In the genomic region with DNA sequence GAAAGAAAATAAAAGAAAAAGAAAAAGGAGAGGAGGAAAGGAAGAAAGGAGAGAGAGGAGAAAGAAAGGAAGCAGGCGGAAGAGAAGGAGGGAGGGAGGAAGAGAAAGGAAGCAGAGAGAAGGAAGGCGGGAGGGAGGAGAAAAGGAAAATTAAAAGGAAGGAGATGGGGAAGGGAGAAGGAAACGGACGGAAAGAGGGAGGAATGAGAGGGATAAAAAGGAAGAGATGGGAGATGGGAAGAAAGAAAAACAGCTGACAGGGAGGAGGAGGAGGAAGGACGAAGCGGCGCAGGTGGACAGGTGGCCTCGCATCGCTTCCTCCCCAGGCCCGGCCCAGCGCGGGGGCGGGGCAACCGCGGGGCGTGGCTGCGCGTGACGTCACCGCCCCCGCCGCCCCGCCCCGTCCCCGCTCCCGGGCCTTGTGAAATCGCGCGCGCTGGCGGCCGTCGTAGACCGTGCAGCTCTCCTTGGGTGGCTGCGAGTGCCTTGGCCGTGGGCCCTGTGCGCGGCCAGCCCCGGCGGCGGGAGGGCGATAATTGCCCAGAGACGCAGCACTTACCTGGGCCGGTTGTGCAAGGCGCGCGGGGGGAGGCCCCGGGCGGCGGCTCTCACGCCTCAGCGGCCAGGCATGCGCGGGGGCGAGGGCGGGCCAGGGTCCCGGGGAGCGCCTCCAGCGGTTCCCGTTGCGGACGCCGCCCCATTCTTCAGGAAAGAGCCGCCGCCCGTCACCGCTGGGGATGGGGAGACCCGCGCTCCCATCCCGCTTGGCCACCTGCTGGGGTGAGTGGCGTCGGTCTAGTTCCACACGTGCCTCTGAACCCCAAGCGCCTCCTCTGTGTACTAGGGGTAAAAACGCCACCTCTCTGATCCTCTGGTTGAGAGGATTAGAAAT, we compare ENCODE assay signal across 8 cellular contexts. TPM values are rescaled to one million over a fixed set of nuclear protein-coding genes. Genes with fewer than 3 reads are reported as not detected.
A peak's percentile ranks its signal among the peaks of the same experiment; 100 is the strongest.
DNase-seq lines count a peak whose midpoint lies in the region; ATAC-seq and TF ChIP-seq lines count a peak whose summit lies in the region.

No MANE protein-coding gene starts in this region.

- no peaks in the 10 kb centered on the region for H3K36me3 ChIP-seq in BLaER1
- H3K36me3 ChIP-seq in OCI-LY3 (replicated peaks; ENCODE audit: low read depth, low read length), result no peaks in the 10 kb centered on the region
- H3K36me3 ChIP-seq in fibroblast of lung (ENCODE audit: control insufficient read depth, insufficient read depth, low read length), result no peaks in the 10 kb centered on the region

- no peaks in the 10 kb centered on the region for H4K20me1 ChIP-seq in BLaER1
- no peaks in the 10 kb centered on the region for H4K20me1 ChIP-seq in OCI-LY3 (ENCODE audit: insufficient read depth, low read length)
- no peaks in the 10 kb centered on the region for H4K20me1 ChIP-seq in fibroblast of lung (ENCODE audit: control insufficient read depth, extremely low read depth, insufficient read depth, low read length)

- H3K4me1 ChIP-seq in BLaER1 (no peaks in the 10 kb centered on the region), OCI-LY3 (ENCODE audit: low read length) (peaks cover 5% of the 10 kb centered on the region), fibroblast of lung (ENCODE audit: control insufficient read depth, extremely low read depth, insufficient read depth, low read length) (no peaks in the 10 kb centered on the region)

- TF ChIP-seq CTCF in OCI-LY3 (IDR thresholded peaks at IDR 0.05; ENCODE audit: low read depth, low read length) (peak; percentile 12; the same call in 1 of the 2 replicates), fibroblast of lung (conservative IDR thresholded peaks at IDR 0.05 in 1 of 2, IDR thresholded peaks at IDR 0.05 in 1 of 2; ENCODE audit: low read depth in 1 of 2, low read length in 2 of 2) (no peak)

- H3K27me3 Mint-ChIP-seq in activated T-cell treated with anti-CD3 and anti-CD28 coated beads, Interleukin-2, amount 50 U/mL, for 4 hours (ENCODE audit: low read depth), result peaks cover 23% of the 10 kb centered on the region
- H3K27me3 Mint-ChIP-seq in naive thymus-derived CD8-positive, alpha-beta T cell, result peaks cover 4 to 27% (median 6%) of the 10 kb centered on the region in 5 donors

- H3K27ac ChIP-seq in BLaER1 (peak overlapping the region; percentile 62), OCI-LY3 (ENCODE audit: low read length) (no peak overlapping the region), fibroblast of lung (ENCODE audit: insufficient read depth, low read length) (no peak overlapping the region)

- H3K9me3 Mint-ChIP-seq in activated T-cell treated with anti-CD3 and anti-CD28 coated beads, Interleukin-2, amount 50 U/mL, for 4 hours, result no peaks in the 10 kb centered on the region
- no peaks in the 10 kb centered on the region for H3K9me3 Mint-ChIP-seq in naive thymus-derived CD8-positive, alpha-beta T cell
- H3K9me3 Mint-ChIP-seq in stimulated activated effector memory CD8-positive, alpha-beta T cell treated with anti-CD3 and anti-CD28 coated beads, Interleukin-12 subunit alpha, Interleukin-12 subunit beta, amount 100 ng/mL, for 72 hours, result no peaks in the 10 kb centered on the region

- peak overlapping the region; percentile 77 for H3K4me3 Mint-ChIP-seq in activated T-cell treated with anti-CD3 and anti-CD28 coated beads, Interleukin-2, amount 50 U/mL, for 4 hours
- peak overlapping the region; percentile 72 to 91 (median 86) for H3K4me3 Mint-ChIP-seq in naive thymus-derived CD8-positive, alpha-beta T cell
- H3K4me3 Mint-ChIP-seq in stimulated activated effector memory CD8-positive, alpha-beta T cell treated with anti-CD3 and anti-CD28 coated beads, Interleukin-12 subunit alpha, Interleukin-12 subunit beta, amount 100 ng/mL, for 72 hours, result peak overlapping the region; percentile 78

- H3K4me2 ChIP-seq in BLaER1, result peak overlapping the region; percentile 55
- H3K4me2 ChIP-seq in OCI-LY3 (ENCODE audit: low read length), result peak overlapping the region; percentile 78
- peak overlapping the region; percentile 67 for H3K4me2 ChIP-seq in fibroblast of lung (ENCODE audit: extremely low read depth, insufficient read depth, low read length)

- peak overlapping the region; percentile 98 for H2AFZ ChIP-seq in OCI-LY3 (ENCODE audit: low read depth, low read length)
- peak overlapping the region; percentile 51 for H2AFZ ChIP-seq in fibroblast of lung (ENCODE audit: low read length)

- POLR2A ChIA-PET in naive thymus-derived CD8-positive, alpha-beta T cell (lab: Charles Lee), result interaction anchor here (0.9 to 1.3 kb wide), 3 partner anchors 107 to 170 kb away, joined by 3 to 6 read pairs (median 3); partner anchors contain the start of genes NCBP1, TRMO, TSTD2 and XPA

- no peaks in the 10 kb centered on the region for H3K36me3 Mint-ChIP-seq in activated T-cell treated with anti-CD3 and anti-CD28 coated beads, Interleukin-2, amount 50 U/mL, for 4 hours (ENCODE audit: insufficient read depth)
- H3K36me3 Mint-ChIP-seq in naive thymus-derived CD8-positive, alpha-beta T cell, result no peaks in the 10 kb centered on the region
- peaks cover 6% of the 10 kb centered on the region for H3K36me3 Mint-ChIP-seq in stimulated activated effector memory CD8-positive, alpha-beta T cell treated with anti-CD3 and anti-CD28 coated beads, Interleukin-12 subunit alpha, Interleukin-12 subunit beta, amount 100 ng/mL, for 72 hours

- H3K27ac Mint-ChIP-seq in naive thymus-derived CD8-positive, alpha-beta T cell, result peak overlapping the region in 9 of 10 donors; percentile 59 to 95 (median 84)
- peak overlapping the region; percentile 85 for H3K27ac Mint-ChIP-seq in stimulated activated effector memory CD8-positive, alpha-beta T cell treated with anti-CD3 and anti-CD28 coated beads, Interleukin-12 subunit alpha, Interleukin-12 subunit beta, amount 100 ng/mL, for 72 hours

- H3K9ac ChIP-seq in BLaER1 (peak overlapping the region; percentile 72), OCI-LY3 (ENCODE audit: low read length) (peak overlapping the region; percentile 64), fibroblast of lung (ENCODE audit: insufficient read depth, low read length) (peak overlapping the region; percentile 32)

- H3K4me3 ChIP-seq in BLaER1 (peak overlapping the region; percentile 67), OCI-LY3 (ENCODE audit: low read length) (peak overlapping the region; percentile 86), fibroblast of lung (replicated peaks in 1 of 4; ENCODE audit: control extremely low read depth in 1 of 4, insufficient read depth in 1 of 4, low read depth in 3 of 4, low read length in 4 of 4) (peak overlapping the region; percentile 10 to 57 (median 50))

- peak; percentile 71 for DNase-seq in activated T-cell treated with anti-CD3 and anti-CD28 coated beads, Interleukin-2, amount 50 U/mL, for 4 hours
- peak; percentile 42 to 43 for DNase-seq in fibroblast of lung (ENCODE audit: low read depth in 2 of 2)
- peak; percentile 61 to 88 (median 73) for DNase-seq in naive thymus-derived CD8-positive, alpha-beta T cell
- peak; percentile 66 to 82 for DNase-seq in stimulated activated effector memory CD8-positive, alpha-beta T cell treated with anti-CD3 and anti-CD28 coated beads, Interleukin-12 subunit alpha, Interleukin-12 subunit beta, amount 100 ng/mL, for 72 hours (ENCODE audit: low spot score in 2 of 2)

- H3K27me3 ChIP-seq in BLaER1 (no peaks in the 10 kb centered on the region), OCI-LY3 (ENCODE audit: low read depth, low read length) (peaks cover 17% of the 10 kb centered on the region), fibroblast of lung (ENCODE audit: control insufficient read depth, insufficient read depth, low read length) (peaks cover 8% of the 10 kb centered on the region)

- H3K4me1 Mint-ChIP-seq in activated T-cell treated with anti-CD3 and anti-CD28 coated beads, Interleukin-2, amount 50 U/mL, for 4 hours (ENCODE audit: low read depth), result peaks cover 11% of the 10 kb centered on the region
- peaks cover 4 to 7% (median 6%) of the 10 kb centered on the region in 4 donors for H3K4me1 Mint-ChIP-seq in naive thymus-derived CD8-positive, alpha-beta T cell
- H3K4me1 Mint-ChIP-seq in stimulated activated effector memory CD8-positive, alpha-beta T cell treated with anti-CD3 and anti-CD28 coated beads, Interleukin-12 subunit alpha, Interleukin-12 subunit beta, amount 100 ng/mL, for 72 hours, result peaks cover 12% of the 10 kb centered on the region

- ATAC-seq in GM19397 (IDR thresholded peaks at IDR 0.05; ENCODE audit: unreplicated experiment) (peak; percentile 92), HG03565 (IDR thresholded peaks at IDR 0.05; ENCODE audit: unreplicated experiment) (peak; percentile 59)
- ATAC-seq in activated T-cell treated with anti-CD3 and anti-CD28 coated beads, Interleukin-2, amount 50 U/mL, for 4 hours, result peak; percentile 91 to 96
- ATAC-seq in naive thymus-derived CD8-positive, alpha-beta T cell, result peak; percentile 92 to 95
- peak; percentile 90 for ATAC-seq in stimulated activated effector memory CD8-positive, alpha-beta T cell treated with anti-CD3 and anti-CD28 coated beads, Interleukin-12 subunit alpha, Interleukin-12 subunit beta, amount 100 ng/mL, for 72 hours

- H3K9me3 ChIP-seq in BLaER1, result no peaks in the 10 kb centered on the region
- H3K9me3 ChIP-seq in OCI-LY3 (ENCODE audit: insufficient read depth, low read length), result no peaks in the 10 kb centered on the region
- no peaks in the 10 kb centered on the region for H3K9me3 ChIP-seq in fibroblast of lung (ENCODE audit: control insufficient read depth, insufficient read depth, low read depth, low read length)

- H3K79me2 ChIP-seq in OCI-LY3 (ENCODE audit: low read length) (no peaks in the 10 kb centered on the region), fibroblast of lung (ENCODE audit: control insufficient read depth, insufficient read depth, low read length) (no peaks in the 10 kb centered on the region)

RNA-seq across cellular contexts. Expression of gene FOXE1, which starts 49.6 kb away (rescaled TPM):
- total RNA-seq in activated T-cell treated with anti-CD3 and anti-CD28 coated beads, Interleukin-2, amount 50 U/mL, for 4 hours, result not detected
- not detected in 2 replicates for total RNA-seq in fibroblast of lung
- polyA plus RNA-seq in fibroblast of lung, result 0.01 and 2.0 TPM in 2 replicates
- polyA plus RNA-seq in fibroblast of lung (2012), result 2.9 TPM in 1 of 2 replicates, not detected in the other
- 2.1 TPM in 1 of 2 replicates, not detected in the other for polyA minus RNA-seq in fibroblast of lung (ENCODE audit: low replicate concordance)
- not detected for total RNA-seq in naive thymus-derived CD8-positive, alpha-beta T cell
- not detected for polyA plus RNA-seq in naive thymus-derived CD8-positive, alpha-beta T cell
